In the genomic region with DNA sequence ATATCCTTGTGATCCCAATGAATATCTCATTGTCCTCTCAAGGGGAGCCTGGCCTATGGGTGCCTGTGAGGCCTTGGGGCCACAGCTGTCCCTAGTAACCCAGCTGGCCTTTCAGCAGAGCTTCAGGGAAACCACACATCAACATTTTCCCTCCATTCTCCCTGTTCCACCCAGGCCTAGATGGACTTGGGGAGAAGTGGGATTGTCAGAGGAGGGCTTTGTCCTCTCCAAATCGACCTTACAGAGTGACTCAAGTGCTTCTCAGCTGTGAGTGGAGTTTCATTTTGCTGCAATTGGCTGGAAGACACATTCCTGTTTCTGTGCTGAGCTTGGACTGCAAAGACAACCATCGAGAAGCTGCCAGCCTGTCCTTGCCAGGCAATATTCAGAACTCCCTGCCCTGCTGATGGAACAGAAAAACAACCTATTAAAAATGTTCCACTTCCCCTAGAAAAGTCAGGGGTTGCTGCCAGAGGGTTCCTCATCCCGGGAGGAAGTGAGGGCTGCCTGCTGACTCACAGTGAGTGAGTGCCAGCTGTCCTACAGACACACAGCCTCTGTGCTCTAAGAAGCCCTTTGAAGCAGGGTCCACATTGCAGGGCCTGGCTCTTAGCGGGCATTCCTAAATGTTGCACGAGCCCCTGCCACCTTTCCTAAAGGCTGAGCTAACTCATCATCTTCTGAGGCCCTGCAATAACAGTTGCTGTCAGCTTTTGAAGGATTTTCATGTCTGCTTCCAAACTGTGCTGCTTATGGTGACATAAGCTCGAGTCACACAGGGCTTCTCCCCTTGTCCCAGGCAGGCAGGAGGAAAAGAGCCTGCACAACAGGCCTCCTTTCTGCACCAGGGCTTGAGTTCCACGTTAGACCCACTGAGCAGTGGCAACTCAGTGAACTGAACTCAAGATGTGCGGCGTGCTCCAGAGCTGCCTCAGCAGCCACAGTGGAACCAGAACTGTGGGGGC, we compare ENCODE assay signal across 8 cellular contexts.
DNase-seq lines count a peak whose midpoint lies in the region; ATAC-seq and TF ChIP-seq lines count a peak whose summit lies in the region.

No MANE protein-coding gene starts in this region.

- no peak for ATAC-seq in GM18867 (IDR thresholded peaks at IDR 0.05; ENCODE audit: unreplicated experiment)

- no peak for TF ChIP-seq CTCF in fibroblast of mammary gland (conservative IDR thresholded peaks at IDR 0.05; ENCODE audit: control insufficient read depth, insufficient read depth, low read depth, low read length)

- DNase-seq in HCEC 1CT (peak; percentile 77), SHP77 (lab: John Stamatoyannopoulos, UW) (peak; percentile 45 to 49), fibroblast of mammary gland (ENCODE audit: low read depth) (peak; percentile 79), nucleus accumbens (lab: John Stamatoyannopoulos, UW) (peak; percentile 37 to 88 (median 75)), NCI-H2029 treated with DMSO at 0.1 percent for 48 hours (lab: John Stamatoyannopoulos, UW) (no peak)
- no peak for DNase-seq in activated naive CD4-positive, alpha-beta T cell (lab: John Stamatoyannopoulos, UW)
- no peak for DNase-seq in activated CD4-positive, alpha-beta T cell treated with anti-CD3 and anti-CD28 coated beads, Interleukin-2, amount 50 U/mL, for 1 hour

- no peak overlapping the region for H3K4me3 ChIP-seq in fibroblast of mammary gland (ENCODE audit: control insufficient read depth, low read depth, low read length)

Comparison
In these comparisons a context has a peak if more than half of its experiments do, and no peak if none do; other contexts are left out.
1. DNase-seq: peak in HCEC 1CT (single experiment), SHP77 (2 of 2), fibroblast of mammary gland (single experiment) and nucleus accumbens (56 of 56); none in activated naive CD4-positive, alpha-beta T cell (0 of 4), NCI-H2029 treated with DMSO at 0.1 percent for 48 hours (single experiment) and activated CD4-positive, alpha-beta T cell treated with anti-CD3 and anti-CD28 coated beads, Interleukin-2, amount 50 U/mL, for 1 hour (single experiment).